11 cellular contexts compared by ENCODE assay signal in genomic region chr4:151806511-151806927, GRCh38. TPM values are rescaled to one million over a fixed set of nuclear protein-coding genes. Genes with fewer than 3 reads are reported as not detected.
DNase-seq lines count a peak whose midpoint lies in the region; ATAC-seq and TF ChIP-seq lines count a peak whose summit lies in the region.
"Had no signal": no experiment of that assay in that cellular context is flagged by ENCODE, and none has a peak within 500 bp of the region (broad histone marks: within the 10 kb centered on the region; RNA-seq: fewer than 3 reads in every experiment).

No MANE protein-coding gene starts in this region.

- H3K36me3 ChIP-seq in mammary epithelial cell (ENCODE audit: insufficient read depth, low read length) (no peaks in the 10 kb centered on the region), aorta (ENCODE audit: control insufficient read depth in 1 of 2, insufficient read depth in 2 of 2, low read length in 1 of 2) (no peaks in the 10 kb centered on the region), OCI-LY7 (ENCODE audit: insufficient read depth, low read length) (no peaks in the 10 kb centered on the region)
- H3K36me3 ChIP-seq: colonic mucosa had no signal

- POLR2A ChIA-PET in OCI-LY7 (lab: Charles Lee), result no interaction called here

- H3K4me1 ChIP-seq in mammary epithelial cell (ENCODE audit: insufficient read depth, low read length), result peaks cover 5% of the 10 kb centered on the region
- no peaks in the 10 kb centered on the region for H3K4me1 ChIP-seq in aorta (ENCODE audit: control insufficient read depth in 1 of 2, insufficient read depth in 2 of 2, low read length in 2 of 2)
- no peaks in the 10 kb centered on the region for H3K4me1 ChIP-seq in OCI-LY7 (ENCODE audit: insufficient read depth, low read length, poor library complexity, severe bottlenecking)
- H3K4me1 ChIP-seq: colonic mucosa had no signal

- H3K9me3 ChIP-seq in mammary epithelial cell (replicated peaks; ENCODE audit: insufficient read depth, low read length), result no peaks in the 10 kb centered on the region
- no peaks in the 10 kb centered on the region for H3K9me3 ChIP-seq in aorta (ENCODE audit: control insufficient read depth, low read length)
- H3K9me3 ChIP-seq in OCI-LY7 (ENCODE audit: low read length), result no peaks in the 10 kb centered on the region
- H3K9me3 ChIP-seq: colonic mucosa had no signal

- no peak overlapping the region for H3K27ac ChIP-seq in mammary epithelial cell (ENCODE audit: insufficient read depth, low read depth, low read length)
- peak overlapping the region in 1 of 2 donors; percentile 10 for H3K27ac ChIP-seq in aorta (ENCODE audit: low read depth in 1 of 2, low read length in 2 of 2)
- no peak overlapping the region for H3K27ac ChIP-seq in OCI-LY7 (ENCODE audit: low read depth, low read length, poor library complexity, severe bottlenecking)
- H3K27ac ChIP-seq: colonic mucosa had no signal

- H2AFZ ChIP-seq in mammary epithelial cell (ENCODE audit: low read depth, low read length), result peak overlapping the region; percentile 49
- H2AFZ ChIP-seq in OCI-LY7 (ENCODE audit: low read length), result no peak overlapping the region

- H3K4me3 ChIP-seq in mammary epithelial cell (replicated peaks in 1 of 3; ENCODE audit: insufficient read depth in 1 of 3, low read depth in 2 of 3, low read length in 3 of 3) (no peak overlapping the region), aorta (ENCODE audit: low read length in 2 of 2) (no peak overlapping the region), OCI-LY7 (ENCODE audit: low read depth, low read length, poor library complexity, severe bottlenecking) (no peak overlapping the region)
- H3K4me3 ChIP-seq: colonic mucosa had no signal

- H3K27me3 ChIP-seq in mammary epithelial cell (ENCODE audit: insufficient read depth, low read length) (no peaks in the 10 kb centered on the region), aorta (ENCODE audit: control insufficient read depth in 1 of 2, insufficient read depth in 2 of 2, low read length in 1 of 2) (no peaks in the 10 kb centered on the region)
- H3K27me3 ChIP-seq: colonic mucosa had no signal

- no peak overlapping the region for H3K9ac ChIP-seq in mammary epithelial cell (ENCODE audit: insufficient read depth, low read length)

- H3K4me2 ChIP-seq in mammary epithelial cell (ENCODE audit: insufficient read depth, low read depth, low read length), result peak overlapping the region; percentile 8
- no peak overlapping the region for H3K4me2 ChIP-seq in OCI-LY7 (ENCODE audit: low read length)

- no TSS peak for BruUV-seq in mammary epithelial cell (replicated peaks; lab: Mats Ljungman, UMichigan)
- no TSS peak for BruUV-seq in OCI-LY7 (replicated peaks; lab: Mats Ljungman, UMichigan)

- TF ChIP-seq CTCF in mammary epithelial cell (conservative IDR thresholded peaks at IDR 0.05 in 1 of 2, IDR thresholded peaks at IDR 0.05 in 1 of 2; ENCODE audit: extremely low read depth in 1 of 2, insufficient read depth in 1 of 2, low read depth in 1 of 2, low read length in 2 of 2), result no peak
- no peak for TF ChIP-seq CTCF in OCI-LY7 (conservative IDR thresholded peaks at IDR 0.05; ENCODE audit: low read length)

- H3K79me2 ChIP-seq in mammary epithelial cell (ENCODE audit: insufficient read depth, low read length) (no peaks in the 10 kb centered on the region), OCI-LY7 (ENCODE audit: insufficient read depth, low read depth, low read length) (no peaks in the 10 kb centered on the region)

- dilution Hi-C loops in mammary epithelial cell (cut with HindIII; ENCODE audit: low sequenced_read_pairs), result loop anchor here (5.0 kb wide), 1 partner anchor 84 kb away; no protein-coding TSS in a partner anchor

- peak; percentile 49 for ATAC-seq in aorta (ENCODE audit: low FRiP score)

- DNase-seq in HS-27A (ENCODE audit: low read depth) (peak; percentile 83), mammary epithelial cell (peak; percentile 12), iris pigment epithelial cell (ENCODE audit: low read depth) (peak; percentile 78), aorta (no peak), NAMALWA (ENCODE audit: low spot score) (no peak), OCI-LY7 (ENCODE audit: low spot score) (no peak), activated T-cell treated with anti-CD3 and anti-CD28 coated beads for 4 hours (no peak)
- DNase-seq: KG1, NCI-H510A treated with DMSO at 0.1 percent for 48 hours, T-helper 1 cell had no signal

- intact Hi-C loops in mammary epithelial cell (cut with micrococcal nuclease), result no loop called here
- intact Hi-C loops in aorta (cut with DNase I), result loop anchor here in 1 of 2 donors (5.0 kb wide), 1 partner anchor 236 kb away; no protein-coding TSS in a partner anchor
- intact Hi-C loops in OCI-LY7 (cut with micrococcal nuclease; ENCODE audit: unreplicated experiment), result no loop called here

- H4K20me1 ChIP-seq in mammary epithelial cell (ENCODE audit: insufficient read depth, low read length) (no peaks in the 10 kb centered on the region), OCI-LY7 (ENCODE audit: insufficient read depth, low read length) (no peaks in the 10 kb centered on the region)

- in situ Hi-C loops in mammary epithelial cell (cut with MboI; ENCODE audit: low sequenced_read_pairs in 2 of 2), result no loop called here

- CTCF ChIA-PET in mammary epithelial cell (lab: Charles Lee; ENCODE audit: low non-redundant PET), result no interaction called here
- CTCF ChIA-PET in OCI-LY7 (lab: Charles Lee; ENCODE audit: unreplicated experiment), result no interaction called here

- WGBS in mammary epithelial cell (ENCODE audit: low coverage, missing lambda C conversion rate), result 13% methylated on average over 6 of the region's 6 CpGs
- 13 to 19% methylated on average over 6 of the region's 6 CpGs for WGBS in aorta, 2 donors

- no peaks in the 10 kb centered on the region for H3K9me2 ChIP-seq in OCI-LY7 (ENCODE audit: insufficient read depth, low read length)

RNA-seq across cellular contexts. Expression of gene GATB, which starts 45.7 kb away (rescaled TPM):
- total RNA-seq in mammary epithelial cell (10 to 100 TPM; 15.2 to 21.2 TPM), aorta (1 to 10 TPM; 5.2 to 9.1 TPM), OCI-LY7 (2022) (22.9 and 26.5 TPM in 2 replicates)
- polyA plus RNA-seq in mammary epithelial cell (21.0 TPM), aorta (10 to 100 TPM in 1 of 2 donors, 1 to 10 TPM in 1; 7.4 to 13.0 TPM)
- 39.9 TPM for polyA minus RNA-seq in mammary epithelial cell
- total RNA-seq in OCI-LY7 (2014; rRNA removed; shearing (Covaris generic)), result 24.6 and 25.2 TPM in 2 replicates

Comparison
In these comparisons a context has a peak if more than half of its experiments do, and no peak if none do; other contexts are left out.
1. DNase-seq: peak in HS-27A (single experiment), mammary epithelial cell (single experiment) and iris pigment epithelial cell (single experiment); none in aorta (0 of 2), NAMALWA (single experiment), OCI-LY7 (single experiment) and activated T-cell treated with anti-CD3 and anti-CD28 coated beads for 4 hours (single experiment).